Comparison of ENCODE assay signal across 14 cellular contexts in the genomic region with DNA sequence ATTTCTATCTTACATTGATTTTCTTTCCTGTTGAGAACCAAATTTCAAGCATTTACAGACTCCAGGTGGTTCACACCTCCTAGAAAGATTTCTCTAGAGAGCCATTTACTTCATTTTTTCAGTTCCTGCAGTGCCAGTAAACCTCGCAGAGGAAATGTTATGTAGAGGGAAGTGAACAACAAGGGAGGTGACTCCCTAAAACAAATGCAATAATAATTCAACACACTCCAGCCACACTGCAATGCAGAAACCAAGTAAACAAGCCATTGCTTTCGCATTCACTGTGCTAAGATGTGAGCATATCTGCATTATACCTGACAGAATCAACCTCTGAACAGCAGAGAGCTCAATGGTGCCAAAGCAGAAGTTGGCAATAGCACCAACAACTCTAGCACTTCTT.
DNase-seq lines count a peak whose midpoint lies in the region; ATAC-seq and TF ChIP-seq lines count a peak whose summit lies in the region.
"Had no signal": no experiment of that assay in that cellular context is flagged by ENCODE, and none has a peak within 500 bp of the region (broad histone marks: within the 10 kb centered on the region; RNA-seq: fewer than 3 reads in every experiment).

No MANE protein-coding gene starts in this region.

- H3K4me3 ChIP-seq in foreskin fibroblast (ENCODE audit: low read depth in 1 of 2, low read length in 2 of 2), result no peak overlapping the region
- H3K4me3 ChIP-seq: pancreas had no signal

- peak; percentile 17 for ATAC-seq in GM18868 (IDR thresholded peaks at IDR 0.05; ENCODE audit: unreplicated experiment)
- peak; percentile 37 for ATAC-seq in GM21786 (IDR thresholded peaks at IDR 0.05; ENCODE audit: unreplicated experiment)
- peak; percentile 34 for ATAC-seq in HG03432 (IDR thresholded peaks at IDR 0.05; ENCODE audit: unreplicated experiment)
- peak; percentile 58 for ATAC-seq in left lobe of liver
- no peak for ATAC-seq in stimulated activated naive CD8-positive, alpha-beta T cell treated with anti-CD3 and anti-CD28 coated beads, Interleukin-15, Interleukin-2, amounts not matched to agents 100 U/mL and 50 U/mL, for 24 hours
- ATAC-seq: HCT116, pancreas had no signal

- TF ChIP-seq CTCF in foreskin fibroblast (IDR thresholded peaks at IDR 0.05; ENCODE audit: low read depth, low read length), result no peak
- no peak for TF ChIP-seq CTCF in GM20000 (IDR thresholded peaks at IDR 0.05; ENCODE audit: extremely low read depth, missing control alignments)

- no peak for DNase-seq in left lobe of liver (ENCODE audit: low spot score)
- DNase-seq in NCI-H1417 (lab: John Stamatoyannopoulos, UW), result no peak
- no peak for DNase-seq in foreskin fibroblast
- DNase-seq in stimulated activated naive CD8-positive, alpha-beta T cell treated with anti-CD3 and anti-CD28 coated beads, Interleukin-15, Interleukin-2, amounts not matched to agents 100 U/mL and 50 U/mL, for 24 hours, result no peak
- DNase-seq in GM20000 (ENCODE audit: low spot score), result no peak
- DNase-seq: activated CD8-positive, alpha-beta memory T cell treated with anti-CD3 and anti-CD28 coated beads, Interleukin-2, amount 50 U/mL, for 48 hours; Caco-2; IMR-90; mammary epithelial cell; pancreas had no signal
